In the genomic region with DNA sequence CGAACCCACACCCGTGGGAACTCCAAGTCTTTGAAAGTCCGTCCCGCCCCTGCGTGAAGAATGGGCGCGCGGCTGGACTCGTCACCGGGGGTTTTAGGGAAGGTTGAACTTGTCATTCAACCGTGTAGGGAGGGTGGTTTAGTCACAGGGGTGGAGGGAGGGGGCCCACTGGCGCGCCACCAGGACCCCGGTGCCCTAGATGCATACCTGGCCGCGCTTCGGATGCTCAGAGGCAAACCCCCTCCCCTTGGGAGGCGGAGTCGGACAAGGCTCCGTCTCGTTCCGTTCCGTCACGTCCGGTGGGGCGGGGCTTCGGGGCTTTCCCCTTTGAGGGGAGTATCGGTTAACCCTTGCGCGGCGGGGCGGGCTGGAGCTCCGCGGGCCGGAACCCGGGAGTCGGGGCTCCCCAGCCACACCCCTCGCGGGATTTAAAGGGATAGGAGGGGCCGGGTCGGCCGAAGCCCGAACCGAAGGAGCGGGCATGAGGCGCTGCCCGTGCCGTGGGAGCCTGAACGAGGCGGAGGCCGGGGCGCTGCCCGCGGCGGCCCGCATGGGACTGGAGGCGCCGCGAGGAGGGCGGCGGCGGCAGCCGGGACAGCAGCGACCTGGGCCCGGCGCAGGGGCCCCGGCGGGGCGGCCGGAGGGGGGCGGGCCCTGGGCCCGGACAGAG, we compare ENCODE assay signal across 1 cellular context.
TF ChIP-seq lines count a peak whose summit lies in the region.

A gene (minus strand): TSS at position 232 of the 670 bp plus-strand sequence. CDS start 2,254 bp downstream, outside the sequence.
A gene (plus strand): TSS at position 458 of the 670 bp plus-strand sequence. CDS start 24 bp downstream, at position 482.

TF ChIP-seq in HEK293, 187 proteins besides CTCF, POLR2A, EP300 and RAD21 (continued from another document and continues in another):
- TF ChIP-seq OSR2 (tag by site-specific recombination; IDR thresholded peaks at IDR 0.05) (no peak; the same call in 1 of the 2 replicates), ZNF571 (tag by site-specific recombination; IDR thresholded peaks at IDR 0.05) (no peak), ZNF174 (tag by site-specific recombination; IDR thresholded peaks at IDR 0.05) (no peak), ZBTB17 (tag by site-specific recombination; IDR thresholded peaks at IDR 0.05) (0 out of 2 replicates have a peak, but pooled peaks have one; percentile 57), ZSCAN23 (tag by site-specific recombination; IDR thresholded peaks at IDR 0.05) (no peak), HOXA7 (CRISPR knock-in tag; IDR thresholded peaks at IDR 0.05; ENCODE audit: borderline replicate concordance) (peak; percentile 29; the same call in 1 of the 2 replicates), ZNF837 (tag by site-specific recombination; IDR thresholded peaks at IDR 0.05) (no peak), REPIN1 (tag by site-specific recombination; IDR thresholded peaks at IDR 0.05; ENCODE audit: low read depth) (no peak), ZNF629 (tag by site-specific recombination; IDR thresholded peaks at IDR 0.05) (peak; percentile 92), ZFP3 (tag by site-specific recombination; IDR thresholded peaks at IDR 0.05; ENCODE audit: low read depth) (no peak; the same call in 1 of the 2 replicates), ZNF776 (tag by site-specific recombination; IDR thresholded peaks at IDR 0.05; ENCODE audit: borderline replicate concordance) (no peak), ZNF211 (tag by site-specific recombination; IDR thresholded peaks at IDR 0.05; ENCODE audit: low read depth) (no peak), ZNF785 (tag by site-specific recombination; IDR thresholded peaks at IDR 0.05) (peak; percentile 71; the same call in 1 of the 2 replicates), ZNF175 (tag by site-specific recombination; IDR thresholded peaks at IDR 0.05) (no peak), ZFP69B (tag by site-specific recombination; IDR thresholded peaks at IDR 0.05) (peak; percentile 96), ZNF132 (tag by site-specific recombination; IDR thresholded peaks at IDR 0.05; ENCODE audit: borderline replicate concordance) (no peak), WT1 (tag by site-specific recombination; IDR thresholded peaks at IDR 0.05) (peak; percentile 97)
- TF ChIP-seq, protein P1, sequence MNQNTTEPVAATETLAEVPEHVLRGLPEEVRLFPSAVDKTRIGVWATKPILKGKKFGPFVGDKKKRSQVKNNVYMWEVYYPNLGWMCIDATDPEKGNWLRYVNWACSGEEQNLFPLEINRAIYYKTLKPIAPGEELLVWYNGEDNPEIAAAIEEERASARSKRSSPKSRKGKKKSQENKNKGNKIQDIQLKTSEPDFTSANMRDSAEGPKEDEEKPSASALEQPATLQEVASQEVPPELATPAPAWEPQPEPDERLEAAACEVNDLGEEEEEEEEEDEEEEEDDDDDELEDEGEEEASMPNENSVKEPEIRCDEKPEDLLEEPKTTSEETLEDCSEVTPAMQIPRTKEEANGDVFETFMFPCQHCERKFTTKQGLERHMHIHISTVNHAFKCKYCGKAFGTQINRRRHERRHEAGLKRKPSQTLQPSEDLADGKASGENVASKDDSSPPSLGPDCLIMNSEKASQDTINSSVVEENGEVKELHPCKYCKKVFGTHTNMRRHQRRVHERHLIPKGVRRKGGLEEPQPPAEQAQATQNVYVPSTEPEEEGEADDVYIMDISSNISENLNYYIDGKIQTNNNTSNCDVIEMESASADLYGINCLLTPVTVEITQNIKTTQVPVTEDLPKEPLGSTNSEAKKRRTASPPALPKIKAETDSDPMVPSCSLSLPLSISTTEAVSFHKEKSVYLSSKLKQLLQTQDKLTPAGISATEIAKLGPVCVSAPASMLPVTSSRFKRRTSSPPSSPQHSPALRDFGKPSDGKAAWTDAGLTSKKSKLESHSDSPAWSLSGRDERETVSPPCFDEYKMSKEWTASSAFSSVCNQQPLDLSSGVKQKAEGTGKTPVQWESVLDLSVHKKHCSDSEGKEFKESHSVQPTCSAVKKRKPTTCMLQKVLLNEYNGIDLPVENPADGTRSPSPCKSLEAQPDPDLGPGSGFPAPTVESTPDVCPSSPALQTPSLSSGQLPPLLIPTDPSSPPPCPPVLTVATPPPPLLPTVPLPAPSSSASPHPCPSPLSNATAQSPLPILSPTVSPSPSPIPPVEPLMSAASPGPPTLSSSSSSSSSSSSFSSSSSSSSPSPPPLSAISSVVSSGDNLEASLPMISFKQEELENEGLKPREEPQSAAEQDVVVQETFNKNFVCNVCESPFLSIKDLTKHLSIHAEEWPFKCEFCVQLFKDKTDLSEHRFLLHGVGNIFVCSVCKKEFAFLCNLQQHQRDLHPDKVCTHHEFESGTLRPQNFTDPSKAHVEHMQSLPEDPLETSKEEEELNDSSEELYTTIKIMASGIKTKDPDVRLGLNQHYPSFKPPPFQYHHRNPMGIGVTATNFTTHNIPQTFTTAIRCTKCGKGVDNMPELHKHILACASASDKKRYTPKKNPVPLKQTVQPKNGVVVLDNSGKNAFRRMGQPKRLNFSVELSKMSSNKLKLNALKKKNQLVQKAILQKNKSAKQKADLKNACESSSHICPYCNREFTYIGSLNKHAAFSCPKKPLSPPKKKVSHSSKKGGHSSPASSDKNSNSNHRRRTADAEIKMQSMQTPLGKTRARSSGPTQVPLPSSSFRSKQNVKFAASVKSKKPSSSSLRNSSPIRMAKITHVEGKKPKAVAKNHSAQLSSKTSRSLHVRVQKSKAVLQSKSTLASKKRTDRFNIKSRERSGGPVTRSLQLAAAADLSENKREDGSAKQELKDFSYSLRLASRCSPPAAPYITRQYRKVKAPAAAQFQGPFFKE (tag by site-specific recombination; IDR thresholded peaks at IDR 0.05; ENCODE audit: borderline replicate concordance): no peak
- TF ChIP-seq, protein P2, sequence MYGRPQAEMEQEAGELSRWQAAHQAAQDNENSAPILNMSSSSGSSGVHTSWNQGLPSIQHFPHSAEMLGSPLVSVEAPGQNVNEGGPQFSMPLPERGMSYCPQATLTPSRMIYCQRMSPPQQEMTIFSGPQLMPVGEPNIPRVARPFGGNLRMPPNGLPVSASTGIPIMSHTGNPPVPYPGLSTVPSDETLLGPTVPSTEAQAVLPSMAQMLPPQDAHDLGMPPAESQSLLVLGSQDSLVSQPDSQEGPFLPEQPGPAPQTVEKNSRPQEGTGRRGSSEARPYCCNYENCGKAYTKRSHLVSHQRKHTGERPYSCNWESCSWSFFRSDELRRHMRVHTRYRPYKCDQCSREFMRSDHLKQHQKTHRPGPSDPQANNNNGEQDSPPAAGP (tag by site-specific recombination; IDR thresholded peaks at IDR 0.05): no peak; the same call in 1 of the 2 replicates
- TF ChIP-seq, protein P3, sequence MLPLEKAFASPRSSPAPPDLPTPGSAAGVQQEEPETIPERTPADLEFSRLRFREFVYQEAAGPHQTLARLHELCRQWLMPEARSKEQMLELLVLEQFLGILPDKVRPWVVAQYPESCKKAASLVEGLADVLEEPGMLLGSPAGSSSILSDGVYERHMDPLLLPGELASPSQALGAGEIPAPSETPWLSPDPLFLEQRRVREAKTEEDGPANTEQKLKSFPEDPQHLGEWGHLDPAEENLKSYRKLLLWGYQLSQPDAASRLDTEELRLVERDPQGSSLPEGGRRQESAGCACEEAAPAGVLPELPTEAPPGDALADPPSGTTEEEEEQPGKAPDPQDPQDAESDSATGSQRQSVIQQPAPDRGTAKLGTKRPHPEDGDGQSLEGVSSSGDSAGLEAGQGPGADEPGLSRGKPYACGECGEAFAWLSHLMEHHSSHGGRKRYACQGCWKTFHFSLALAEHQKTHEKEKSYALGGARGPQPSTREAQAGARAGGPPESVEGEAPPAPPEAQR (tag by site-specific recombination; IDR thresholded peaks at IDR 0.05): 0 out of 2 replicates have a peak, but pooled peaks have one; percentile 66
- TF ChIP-seq, protein P4, sequence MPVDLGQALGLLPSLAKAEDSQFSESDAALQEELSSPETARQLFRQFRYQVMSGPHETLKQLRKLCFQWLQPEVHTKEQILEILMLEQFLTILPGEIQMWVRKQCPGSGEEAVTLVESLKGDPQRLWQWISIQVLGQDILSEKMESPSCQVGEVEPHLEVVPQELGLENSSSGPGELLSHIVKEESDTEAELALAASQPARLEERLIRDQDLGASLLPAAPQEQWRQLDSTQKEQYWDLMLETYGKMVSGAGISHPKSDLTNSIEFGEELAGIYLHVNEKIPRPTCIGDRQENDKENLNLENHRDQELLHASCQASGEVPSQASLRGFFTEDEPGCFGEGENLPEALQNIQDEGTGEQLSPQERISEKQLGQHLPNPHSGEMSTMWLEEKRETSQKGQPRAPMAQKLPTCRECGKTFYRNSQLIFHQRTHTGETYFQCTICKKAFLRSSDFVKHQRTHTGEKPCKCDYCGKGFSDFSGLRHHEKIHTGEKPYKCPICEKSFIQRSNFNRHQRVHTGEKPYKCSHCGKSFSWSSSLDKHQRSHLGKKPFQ (tag by site-specific recombination; IDR thresholded peaks at IDR 0.05): no peak
- TF ChIP-seq, protein P5, sequence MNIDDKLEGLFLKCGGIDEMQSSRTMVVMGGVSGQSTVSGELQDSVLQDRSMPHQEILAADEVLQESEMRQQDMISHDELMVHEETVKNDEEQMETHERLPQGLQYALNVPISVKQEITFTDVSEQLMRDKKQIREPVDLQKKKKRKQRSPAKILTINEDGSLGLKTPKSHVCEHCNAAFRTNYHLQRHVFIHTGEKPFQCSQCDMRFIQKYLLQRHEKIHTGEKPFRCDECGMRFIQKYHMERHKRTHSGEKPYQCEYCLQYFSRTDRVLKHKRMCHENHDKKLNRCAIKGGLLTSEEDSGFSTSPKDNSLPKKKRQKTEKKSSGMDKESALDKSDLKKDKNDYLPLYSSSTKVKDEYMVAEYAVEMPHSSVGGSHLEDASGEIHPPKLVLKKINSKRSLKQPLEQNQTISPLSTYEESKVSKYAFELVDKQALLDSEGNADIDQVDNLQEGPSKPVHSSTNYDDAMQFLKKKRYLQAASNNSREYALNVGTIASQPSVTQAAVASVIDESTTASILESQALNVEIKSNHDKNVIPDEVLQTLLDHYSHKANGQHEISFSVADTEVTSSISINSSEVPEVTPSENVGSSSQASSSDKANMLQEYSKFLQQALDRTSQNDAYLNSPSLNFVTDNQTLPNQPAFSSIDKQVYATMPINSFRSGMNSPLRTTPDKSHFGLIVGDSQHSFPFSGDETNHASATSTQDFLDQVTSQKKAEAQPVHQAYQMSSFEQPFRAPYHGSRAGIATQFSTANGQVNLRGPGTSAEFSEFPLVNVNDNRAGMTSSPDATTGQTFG (tag by site-specific recombination; IDR thresholded peaks at IDR 0.05; ENCODE audit: borderline replicate concordance): no peak
- TF ChIP-seq, protein P6, sequence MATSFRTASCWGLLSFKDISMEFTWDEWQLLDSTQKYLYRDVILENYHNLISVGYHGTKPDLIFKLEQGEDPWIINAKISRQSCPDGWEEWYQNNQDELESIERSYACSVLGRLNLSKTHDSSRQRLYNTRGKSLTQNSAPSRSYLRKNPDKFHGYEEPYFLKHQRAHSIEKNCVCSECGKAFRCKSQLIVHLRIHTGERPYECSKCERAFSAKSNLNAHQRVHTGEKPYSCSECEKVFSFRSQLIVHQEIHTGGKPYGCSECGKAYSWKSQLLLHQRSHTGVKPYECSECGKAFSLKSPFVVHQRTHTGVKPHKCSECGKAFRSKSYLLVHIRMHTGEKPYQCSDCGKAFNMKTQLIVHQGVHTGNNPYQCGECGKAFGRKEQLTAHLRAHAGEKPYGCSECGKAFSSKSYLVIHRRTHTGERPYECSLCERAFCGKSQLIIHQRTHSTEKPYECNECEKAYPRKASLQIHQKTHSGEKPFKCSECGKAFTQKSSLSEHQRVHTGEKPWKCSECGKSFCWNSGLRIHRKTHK (tag by site-specific recombination; IDR thresholded peaks at IDR 0.05): no peak
- TF ChIP-seq, protein P7, sequence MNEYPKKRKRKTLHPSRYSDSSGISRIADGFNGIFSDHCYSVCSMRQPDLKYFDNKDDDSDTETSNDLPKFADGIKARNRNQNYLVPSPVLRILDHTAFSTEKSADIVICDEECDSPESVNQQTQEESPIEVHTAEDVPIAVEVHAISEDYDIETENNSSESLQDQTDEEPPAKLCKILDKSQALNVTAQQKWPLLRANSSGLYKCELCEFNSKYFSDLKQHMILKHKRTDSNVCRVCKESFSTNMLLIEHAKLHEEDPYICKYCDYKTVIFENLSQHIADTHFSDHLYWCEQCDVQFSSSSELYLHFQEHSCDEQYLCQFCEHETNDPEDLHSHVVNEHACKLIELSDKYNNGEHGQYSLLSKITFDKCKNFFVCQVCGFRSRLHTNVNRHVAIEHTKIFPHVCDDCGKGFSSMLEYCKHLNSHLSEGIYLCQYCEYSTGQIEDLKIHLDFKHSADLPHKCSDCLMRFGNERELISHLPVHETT (tag by site-specific recombination; IDR thresholded peaks at IDR 0.05): peak; percentile 33; the same call in 1 of the 2 replicates
- TF ChIP-seq, protein P8, sequence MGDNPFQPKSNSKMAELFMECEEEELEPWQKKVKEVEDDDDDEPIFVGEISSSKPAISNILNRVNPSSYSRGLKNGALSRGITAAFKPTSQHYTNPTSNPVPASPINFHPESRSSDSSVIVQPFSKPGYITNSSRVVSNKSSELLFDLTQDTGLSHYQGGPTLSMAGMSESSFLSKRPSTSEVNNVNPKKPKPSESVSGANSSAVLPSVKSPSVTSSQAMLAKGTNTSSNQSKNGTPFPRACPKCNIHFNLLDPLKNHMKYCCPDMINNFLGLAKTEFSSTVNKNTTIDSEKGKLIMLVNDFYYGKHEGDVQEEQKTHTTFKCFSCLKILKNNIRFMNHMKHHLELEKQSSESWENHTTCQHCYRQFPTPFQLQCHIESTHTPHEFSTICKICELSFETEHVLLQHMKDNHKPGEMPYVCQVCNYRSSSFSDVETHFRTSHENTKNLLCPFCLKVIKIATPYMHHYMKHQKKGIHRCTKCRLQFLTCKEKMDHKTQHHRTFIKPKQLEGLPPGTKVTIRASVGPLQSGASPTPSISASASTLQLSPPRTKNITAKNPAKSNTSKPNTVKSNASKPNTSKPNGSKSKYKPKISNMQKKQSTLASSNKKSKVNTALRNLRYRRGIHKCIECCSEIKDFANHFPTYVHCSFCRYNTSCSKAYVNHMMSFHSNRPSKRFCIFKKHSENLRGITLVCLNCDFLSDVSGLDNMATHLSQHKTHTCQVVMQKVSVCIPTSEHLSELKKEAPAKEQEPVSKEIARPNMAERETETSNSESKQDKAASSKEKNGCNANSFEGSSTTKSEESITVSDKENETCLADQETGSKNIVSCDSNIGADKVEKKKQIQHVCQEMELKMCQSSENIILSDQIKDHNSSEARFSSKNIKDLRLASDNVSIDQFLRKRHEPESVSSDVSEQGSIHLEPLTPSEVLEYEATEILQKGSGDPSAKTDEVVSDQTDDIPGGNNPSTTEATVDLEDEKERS (tag by site-specific recombination; IDR thresholded peaks at IDR 0.05): no peak
- TF ChIP-seq, protein P9, sequence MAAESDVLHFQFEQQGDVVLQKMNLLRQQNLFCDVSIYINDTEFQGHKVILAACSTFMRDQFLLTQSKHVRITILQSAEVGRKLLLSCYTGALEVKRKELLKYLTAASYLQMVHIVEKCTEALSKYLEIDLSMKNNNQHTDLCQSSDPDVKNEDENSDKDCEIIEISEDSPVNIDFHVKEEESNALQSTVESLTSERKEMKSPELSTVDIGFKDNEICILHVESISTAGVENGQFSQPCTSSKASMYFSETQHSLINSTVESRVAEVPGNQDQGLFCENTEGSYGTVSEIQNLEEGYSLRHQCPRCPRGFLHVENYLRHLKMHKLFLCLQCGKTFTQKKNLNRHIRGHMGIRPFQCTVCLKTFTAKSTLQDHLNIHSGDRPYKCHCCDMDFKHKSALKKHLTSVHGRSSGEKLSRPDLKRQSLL (tag by site-specific recombination; IDR thresholded peaks at IDR 0.05): peak; percentile 55; the same call in 1 of the 2 replicates
